Comparison of ENCODE assay signal across 25 cellular contexts in the genomic region with DNA sequence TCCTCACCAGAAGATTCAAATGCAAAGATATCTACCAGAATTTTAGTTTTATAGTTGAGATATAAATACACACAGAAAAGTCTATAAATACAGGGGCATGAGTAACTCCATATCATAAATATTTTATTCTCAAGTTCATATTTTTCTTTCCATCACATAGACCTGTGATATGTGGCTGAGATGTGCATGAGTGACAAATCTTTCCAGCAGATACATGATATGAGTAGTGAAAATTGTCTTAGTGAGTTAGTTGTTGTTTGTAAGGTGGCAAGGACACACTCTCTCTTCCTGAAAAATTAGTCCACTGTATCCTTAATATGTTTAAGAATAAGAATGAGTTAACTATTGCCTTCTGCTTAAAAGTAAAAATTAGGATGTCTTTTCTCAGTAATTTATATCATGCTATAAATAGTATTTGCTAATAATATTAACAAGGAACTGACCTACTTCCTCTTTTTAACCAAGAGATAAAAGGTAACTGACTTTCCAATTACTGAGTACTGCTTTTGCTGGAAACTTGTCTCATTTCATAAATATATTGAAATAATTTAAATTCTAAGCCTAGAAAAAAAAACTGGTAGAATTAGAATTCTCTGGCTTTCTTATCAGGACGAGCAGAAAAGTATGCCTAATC.
A peak's percentile ranks its signal among the peaks of the same experiment; 100 is the strongest.
DNase-seq lines count a peak whose midpoint lies in the region; ATAC-seq, FAIRE-seq and TF ChIP-seq lines count a peak whose summit lies in the region.
"Had no signal": no experiment of that assay in that cellular context is flagged by ENCODE, and none has a peak within 500 bp of the region (broad histone marks: within the 10 kb centered on the region; RNA-seq: fewer than 3 reads in every experiment).

No MANE protein-coding gene starts in this region.

- DNase-seq in G401 (ENCODE audit: low spot score) (no peak), D721Med (ENCODE audit: insufficient read length, low spot score) (no peak), NCI-H2227 treated with DMSO at 0.1 percent for 48 hours (lab: John Stamatoyannopoulos, UW) (no peak), iPS-NIHi11 (ENCODE audit: low spot score) (no peak)
- DNase-seq: activated B cell treated with CpG ODN at 0.5 μM for 24 hours; activated CD4-positive, alpha-beta memory T cell treated with anti-CD3 and anti-CD28 coated beads, Interleukin-2, amount 10 ng/mL, durations not matched to agents 7 days and 5 days; activated naive CD4-positive, alpha-beta T cell treated with Interleukin-2 at 50 U/mL for 16 hours; aorta; Caco-2; central memory CD4-positive, alpha-beta T cell; H7; mesendoderm; naive thymus-derived CD8-positive, alpha-beta T cell; NCI-H1436 treated with DMSO at 0.1 percent for 48 hours; NCI-H774; pancreas; SJCRH30; stimulated activated naive CD8-positive, alpha-beta T cell treated with anti-CD3 and anti-CD28 coated beads, Interleukin-15, Interleukin-2, amounts not matched to agents 100 U/mL and 50 U/mL, for 24 hours; T-helper 17 cell; tibial artery had no signal

- in situ Hi-C loops in G401 (cut with HindIII; ENCODE audit: low sequenced_read_pairs) = no loop called here

- TF ChIP-seq CTCF in D721Med (IDR thresholded peaks at IDR 0.05; ENCODE audit: insufficient read depth, missing control alignments) = no peak

- peak; percentile 66 for ATAC-seq in GM18907 (IDR thresholded peaks at IDR 0.05; ENCODE audit: unreplicated experiment)
- ATAC-seq in HG02759 (IDR thresholded peaks at IDR 0.05; ENCODE audit: unreplicated experiment) = peak; percentile 57
- peak; percentile 57 for ATAC-seq in HG03469 (IDR thresholded peaks at IDR 0.05; ENCODE audit: unreplicated experiment)
- ATAC-seq: naive thymus-derived CD8-positive, alpha-beta T cell; pancreas; sciatic nerve; stimulated activated naive CD8-positive, alpha-beta T cell treated with anti-CD3 and anti-CD28 coated beads, Interleukin-15, Interleukin-2, amounts not matched to agents 100 U/mL and 50 U/mL, for 24 hours; T-helper 17 cell had no signal

- FAIRE-seq in D721Med (lab: Jason Lieb, UNC) = no peak
- FAIRE-seq: frontal cortex, pancreas had no signal
